In genomic region chr10:103044942-103045489, GRCh38 we compare ENCODE assay signal across 15 cellular contexts.
DNase-seq lines count a peak whose midpoint lies in the region; ATAC-seq and TF ChIP-seq lines count a peak whose summit lies in the region.
"Had no signal": no experiment of that assay in that cellular context is flagged by ENCODE, and none has a peak within 500 bp of the region (broad histone marks: within the 10 kb centered on the region; RNA-seq: fewer than 3 reads in every experiment).

No MANE protein-coding gene starts in this region.

- no peaks in the 10 kb centered on the region for H3K27me3 Mint-ChIP-seq in WTC11 (ENCODE audit: low read depth)
- H3K27me3 Mint-ChIP-seq: activated CD8-positive, alpha-beta T cell treated with anti-CD3 and anti-CD28 coated beads for 36 hours; CD4-positive, alpha-beta memory T cell; stimulated activated naive B cell treated with anti-CD40 and anti-IgM and Interleukin-4, amounts not matched to agents 10 μg/mL and 1 μg/mL and 100 μg/mL, for 72 hours had no signal

- H3K9me3 Mint-ChIP-seq in WTC11 = no peaks in the 10 kb centered on the region
- H3K9me3 Mint-ChIP-seq: activated CD8-positive, alpha-beta T cell treated with anti-CD3 and anti-CD28 coated beads for 36 hours; CD4-positive, alpha-beta memory T cell; stimulated activated naive B cell treated with anti-CD40 and anti-IgM and Interleukin-4, amounts not matched to agents 10 μg/mL and 1 μg/mL and 100 μg/mL, for 72 hours had no signal

- H3K27me3 ChIP-seq in fibroblast of lung (ENCODE audit: control insufficient read depth, insufficient read depth, low read length) (no peaks in the 10 kb centered on the region), smooth muscle cell (ENCODE audit: low read depth) (no peaks in the 10 kb centered on the region)
- H3K27me3 ChIP-seq in effector memory CD4-positive, alpha-beta T cell (replicated peaks; ENCODE audit: control insufficient read depth, insufficient read depth, low read length, poor library complexity, severe bottlenecking) = no peaks in the 10 kb centered on the region

- H4K20me1 ChIP-seq in fibroblast of lung (ENCODE audit: control insufficient read depth, extremely low read depth, insufficient read depth, low read length) (no peaks in the 10 kb centered on the region), smooth muscle cell (ENCODE audit: low read depth) (no peaks in the 10 kb centered on the region)

- H3K4me1 Mint-ChIP-seq in WTC11 = peaks cover 42% of the 10 kb centered on the region

- H2AFZ ChIP-seq in fibroblast of lung (ENCODE audit: low read length) (no peak overlapping the region), smooth muscle cell (ENCODE audit: low read depth) (peak overlapping the region; percentile 7)

- POLR2A ChIA-PET in WTC11 (lab: Charles Lee) = no interaction called here

- WGBS in smooth muscle cell (ENCODE audit: low lambda C conversion rate) = 24% methylated on average over 8 of the region's 8 CpGs

- H3K36me3 ChIP-seq in fibroblast of lung (ENCODE audit: control insufficient read depth, insufficient read depth, low read length) = no peaks in the 10 kb centered on the region
- H3K36me3 ChIP-seq in smooth muscle cell (ENCODE audit: low read depth) = no peaks in the 10 kb centered on the region
- H3K36me3 ChIP-seq in effector memory CD4-positive, alpha-beta T cell (ENCODE audit: control insufficient read depth, insufficient read depth, low read length) = no peaks in the 10 kb centered on the region

- H3K9me3 ChIP-seq in fibroblast of lung (ENCODE audit: control insufficient read depth, insufficient read depth, low read depth, low read length) (no peaks in the 10 kb centered on the region), smooth muscle cell (replicated peaks; ENCODE audit: low read depth) (no peaks in the 10 kb centered on the region)
- no peaks in the 10 kb centered on the region for H3K9me3 ChIP-seq in effector memory CD4-positive, alpha-beta T cell (ENCODE audit: control insufficient read depth, low read length)

- H3K36me3 Mint-ChIP-seq in WTC11 = no peaks in the 10 kb centered on the region

- H3K79me2 ChIP-seq in fibroblast of lung (ENCODE audit: control insufficient read depth, insufficient read depth, low read length) (no peaks in the 10 kb centered on the region), smooth muscle cell (ENCODE audit: low read depth) (no peaks in the 10 kb centered on the region)

- CTCF ChIA-PET in WTC11 (lab: Charles Lee) = interaction anchor here (0.9 to 1.7 kb wide), 2 partner anchors 31 to 127 kb away, joined by 3 to 6 read pairs; partner anchors contain the start of gene CNNM2

- H3K9ac ChIP-seq in fibroblast of lung (ENCODE audit: insufficient read depth, low read length) (no peak overlapping the region), smooth muscle cell (ENCODE audit: low read depth) (no peak overlapping the region)

- TF ChIP-seq CTCF in WTC11 (IDR thresholded peaks at IDR 0.05) = no peak
- TF ChIP-seq CTCF in fibroblast of lung (conservative IDR thresholded peaks at IDR 0.05 in 1 of 2, IDR thresholded peaks at IDR 0.05 in 1 of 2; ENCODE audit: low read depth in 1 of 2, low read length in 2 of 2) = no peak
- no peak for TF ChIP-seq CTCF in smooth muscle cell (IDR thresholded peaks at IDR 0.05; ENCODE audit: borderline replicate concordance, insufficient read depth, poor library complexity, severe bottlenecking)

- H3K27ac Mint-ChIP-seq in WTC11 = 0 out of 2 replicates have a peak overlapping the region, but pooled peaks have one; percentile 13
- H3K27ac Mint-ChIP-seq: activated CD8-positive, alpha-beta T cell treated with anti-CD3 and anti-CD28 coated beads for 36 hours; CD4-positive, alpha-beta memory T cell; stimulated activated naive B cell treated with anti-CD40 and anti-IgM and Interleukin-4, amounts not matched to agents 10 μg/mL and 1 μg/mL and 100 μg/mL, for 72 hours had no signal

- H3K4me1 ChIP-seq in fibroblast of lung (ENCODE audit: control insufficient read depth, extremely low read depth, insufficient read depth, low read length) (peaks cover 2% of the 10 kb centered on the region), smooth muscle cell (ENCODE audit: low read depth) (peaks cover 17% of the 10 kb centered on the region)
- H3K4me1 ChIP-seq in effector memory CD4-positive, alpha-beta T cell (ENCODE audit: control insufficient read depth, insufficient read depth, low read length, poor library complexity, severe bottlenecking) = no peaks in the 10 kb centered on the region

- H3K27ac ChIP-seq in fibroblast of lung (ENCODE audit: insufficient read depth, low read length) (peak overlapping the region; percentile 46), smooth muscle cell (ENCODE audit: low read depth) (peak overlapping the region; percentile 61)
- no peak overlapping the region for H3K27ac ChIP-seq in effector memory CD4-positive, alpha-beta T cell (ENCODE audit: insufficient read depth, low read length, poor library complexity, severe bottlenecking)
- H3K27ac ChIP-seq: HL-60 had no signal

- peak overlapping the region; percentile 58 for H3K4me2 ChIP-seq in fibroblast of lung (ENCODE audit: extremely low read depth, insufficient read depth, low read length)
- peak overlapping the region; percentile 7 for H3K4me2 ChIP-seq in smooth muscle cell

- H3K4me3 Mint-ChIP-seq in WTC11 = no peak overlapping the region
- H3K4me3 Mint-ChIP-seq: activated CD8-positive, alpha-beta T cell treated with anti-CD3 and anti-CD28 coated beads for 36 hours; CD4-positive, alpha-beta memory T cell; stimulated activated naive B cell treated with anti-CD40 and anti-IgM and Interleukin-4, amounts not matched to agents 10 μg/mL and 1 μg/mL and 100 μg/mL, for 72 hours had no signal

- H3K4me3 ChIP-seq in fibroblast of lung (replicated peaks in 1 of 4; ENCODE audit: control extremely low read depth in 1 of 4, insufficient read depth in 1 of 4, low read depth in 3 of 4, low read length in 4 of 4) (no peak overlapping the region), smooth muscle cell (no peak overlapping the region)
- no peak overlapping the region for H3K4me3 ChIP-seq in effector memory CD4-positive, alpha-beta T cell (ENCODE audit: insufficient read depth, low read depth, low read length, poor library complexity, severe bottlenecking)
- H3K4me3 ChIP-seq: GM12878 had no signal

- DNase-seq in EH (ENCODE audit: low read depth) (peak; percentile 99), WTC11 (ENCODE audit: low spot score) (no peak), fibroblast of lung (ENCODE audit: low read depth in 2 of 2) (peak; percentile 36 to 88), smooth muscle cell (lab: John Stamatoyannopoulos, UW; ENCODE audit: unreplicated experiment) (no peak), HuH-7.5 (ENCODE audit: low spot score) (no peak)
- no peak for DNase-seq in effector memory CD4-positive, alpha-beta T cell
- DNase-seq: activated CD8-positive, alpha-beta T cell treated with anti-CD3 and anti-CD28 coated beads for 36 hours; amniotic stem cell; CD4-positive, alpha-beta memory T cell; Kasumi-1; NCI-H1694; stimulated activated naive B cell treated with anti-CD40 and anti-IgM and Interleukin-4, amounts not matched to agents 10 μg/mL and 1 μg/mL and 100 μg/mL, for 72 hours had no signal

- ATAC-seq in WTC11 = no peak
- ATAC-seq in HG03521 (IDR thresholded peaks at IDR 0.05; ENCODE audit: unreplicated experiment) = no peak
- ATAC-seq: activated CD8-positive, alpha-beta T cell treated with anti-CD3 and anti-CD28 coated beads for 36 hours; GM12878; stimulated activated naive B cell treated with anti-CD40 and anti-IgM and Interleukin-4, amounts not matched to agents 10 μg/mL and 1 μg/mL and 100 μg/mL, for 72 hours had no signal

- H3F3A ChIP-seq in smooth muscle cell (ENCODE audit: low read depth) = peaks cover 8% of the 10 kb centered on the region

TF ChIP-seq in WTC11, 78 proteins besides CTCF, POLR2A, EP300 and RAD21 (continues in another document):
- TF ChIP-seq, protein P1, sequence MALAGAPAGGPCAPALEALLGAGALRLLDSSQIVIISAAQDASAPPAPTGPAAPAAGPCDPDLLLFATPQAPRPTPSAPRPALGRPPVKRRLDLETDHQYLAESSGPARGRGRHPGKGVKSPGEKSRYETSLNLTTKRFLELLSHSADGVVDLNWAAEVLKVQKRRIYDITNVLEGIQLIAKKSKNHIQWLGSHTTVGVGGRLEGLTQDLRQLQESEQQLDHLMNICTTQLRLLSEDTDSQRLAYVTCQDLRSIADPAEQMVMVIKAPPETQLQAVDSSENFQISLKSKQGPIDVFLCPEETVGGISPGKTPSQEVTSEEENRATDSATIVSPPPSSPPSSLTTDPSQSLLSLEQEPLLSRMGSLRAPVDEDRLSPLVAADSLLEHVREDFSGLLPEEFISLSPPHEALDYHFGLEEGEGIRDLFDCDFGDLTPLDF (CRISPR knock-in tag; IDR thresholded peaks at IDR 0.05) = no peak
- TF ChIP-seq SMAD3 (CRISPR knock-in tag; IDR thresholded peaks at IDR 0.05; ENCODE audit: borderline replicate concordance) (no peak), GRHL2 (CRISPR knock-in tag; IDR thresholded peaks at IDR 0.05; ENCODE audit: insufficient replicate concordance, severe bottlenecking) (no peak), CREM (CRISPR knock-in tag; IDR thresholded peaks at IDR 0.05) (no peak), PREB (CRISPR knock-in tag; IDR thresholded peaks at IDR 0.05; ENCODE audit: borderline replicate concordance) (no peak), JUN (CRISPR knock-in tag; IDR thresholded peaks at IDR 0.05) (no peak), ZNF396 (CRISPR knock-in tag; IDR thresholded peaks at IDR 0.05; ENCODE audit: borderline replicate concordance) (no peak), NR3C1 (CRISPR knock-in tag; conservative IDR thresholded peaks at IDR 0.05; ENCODE audit: low read depth) (no peak), EMX1 (CRISPR knock-in tag; IDR thresholded peaks at IDR 0.05) (no peak)
- TF ChIP-seq, protein P2, sequence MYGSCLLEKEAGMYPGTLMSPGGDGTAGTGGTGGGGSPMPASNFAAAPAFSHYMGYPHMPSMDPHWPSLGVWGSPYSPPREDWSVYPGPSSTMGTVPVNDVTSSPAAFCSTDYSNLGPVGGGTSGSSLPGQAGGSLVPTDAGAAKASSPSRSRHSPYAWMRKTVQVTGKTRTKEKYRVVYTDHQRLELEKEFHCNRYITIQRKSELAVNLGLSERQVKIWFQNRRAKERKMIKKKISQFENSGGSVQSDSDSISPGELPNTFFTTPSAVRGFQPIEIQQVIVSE (CRISPR knock-in tag; IDR thresholded peaks at IDR 0.05; ENCODE audit: borderline replicate concordance) = no peak

Comparison
In these comparisons a context has a peak if more than half of its experiments do, and no peak if none do; other contexts are left out.
1. DNase-seq: peak in EH (single experiment) and fibroblast of lung (2 of 2); none in WTC11 (single experiment), smooth muscle cell (single experiment), effector memory CD4-positive, alpha-beta T cell (0 of 3) and HuH-7.5 (single experiment).